Comparison of ENCODE assay signal across 23 cellular contexts in the genomic region with DNA sequence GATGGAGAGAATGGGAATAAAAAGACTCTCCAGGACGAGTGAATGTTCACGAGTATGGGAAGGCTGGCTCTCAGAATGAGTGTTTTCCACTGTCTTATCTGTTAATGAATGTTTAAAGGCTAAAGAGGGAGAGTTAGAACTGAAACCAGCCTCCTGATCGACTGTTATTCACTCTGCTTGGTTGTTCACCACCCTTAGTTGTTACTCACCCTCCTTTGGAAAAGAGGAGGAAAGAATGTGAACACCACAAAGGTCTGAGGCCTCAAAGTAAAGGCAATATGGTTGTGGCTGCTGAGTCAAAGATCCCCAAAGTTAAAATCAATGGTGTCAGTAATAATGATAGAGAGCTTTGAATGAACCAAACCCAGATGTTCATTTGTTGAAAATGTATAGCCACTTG.
"Had no signal": no experiment of that assay in that cellular context is flagged by ENCODE, and none has a peak within 500 bp of the region (broad histone marks: within the 10 kb centered on the region; RNA-seq: fewer than 3 reads in every experiment).

No MANE protein-coding gene starts in this region.

- H3K27ac ChIP-seq: coronary artery, esophagus squamous epithelium, foreskin keratinocyte, parathyroid adenoma, transverse colon, vagina, VCaP had no signal

- H3K4me1 ChIP-seq: esophagus squamous epithelium, foreskin keratinocyte, parathyroid adenoma, transverse colon, vagina had no signal

- H3K9me3 ChIP-seq: esophagus squamous epithelium, transverse colon, vagina had no signal

- H2AFZ ChIP-seq: parathyroid adenoma had no signal

- H3K9me3 Mint-ChIP-seq: stimulated activated naive B cell treated with anti-CD40 and anti-IgM and Interleukin-4, amounts not matched to agents 10 μg/mL and 1 μg/mL and 100 μg/mL, for 72 hours had no signal

- H3K4me1 Mint-ChIP-seq: activated CD8-positive, alpha-beta memory T cell treated with anti-CD3 and anti-CD28 coated beads, Interleukin-2, amount 10 ng/mL, durations not matched to agents 7 days and 5 days; activated naive CD4-positive, alpha-beta T cell treated with anti-CD3 and anti-CD28 coated beads, Interleukin-2, amount 10 ng/mL, durations not matched to agents 7 days and 5 days; naive thymus-derived CD4-positive, alpha-beta T cell; stimulated activated naive B cell treated with anti-CD40 and anti-IgM and Interleukin-4, amounts not matched to agents 10 μg/mL and 1 μg/mL and 100 μg/mL, for 72 hours; T-cell had no signal

- H3K9ac ChIP-seq: parathyroid adenoma had no signal

- H3K27me3 Mint-ChIP-seq: activated CD8-positive, alpha-beta memory T cell treated with anti-CD3 and anti-CD28 coated beads, Interleukin-2, amount 10 ng/mL, durations not matched to agents 7 days and 5 days; activated naive CD4-positive, alpha-beta T cell treated with anti-CD3 and anti-CD28 coated beads, Interleukin-2, amount 10 ng/mL, durations not matched to agents 7 days and 5 days; naive thymus-derived CD4-positive, alpha-beta T cell; stimulated activated naive B cell treated with anti-CD40 and anti-IgM and Interleukin-4, amounts not matched to agents 10 μg/mL and 1 μg/mL and 100 μg/mL, for 72 hours; T-cell had no signal

- ATAC-seq: activated CD8-positive, alpha-beta memory T cell treated with anti-CD3 and anti-CD28 coated beads, Interleukin-2, amount 10 ng/mL, durations not matched to agents 7 days and 5 days; foreskin keratinocyte; left colon; mucosa of descending colon; naive thymus-derived CD4-positive, alpha-beta T cell; stimulated activated naive B cell treated with anti-CD40 and anti-IgM and Interleukin-4, amounts not matched to agents 10 μg/mL and 1 μg/mL and 100 μg/mL, for 72 hours; T-cell had no signal

- H3K79me2 ChIP-seq: parathyroid adenoma had no signal

- H3K36me3 ChIP-seq: esophagus squamous epithelium, transverse colon, vagina had no signal

- H3K36me3 Mint-ChIP-seq: activated CD8-positive, alpha-beta memory T cell treated with anti-CD3 and anti-CD28 coated beads, Interleukin-2, amount 10 ng/mL, durations not matched to agents 7 days and 5 days; activated naive CD4-positive, alpha-beta T cell treated with anti-CD3 and anti-CD28 coated beads, Interleukin-2, amount 10 ng/mL, durations not matched to agents 7 days and 5 days; naive thymus-derived CD4-positive, alpha-beta T cell; stimulated activated naive B cell treated with anti-CD40 and anti-IgM and Interleukin-4, amounts not matched to agents 10 μg/mL and 1 μg/mL and 100 μg/mL, for 72 hours; T-cell had no signal

- H3K4me3 Mint-ChIP-seq: activated CD8-positive, alpha-beta memory T cell treated with anti-CD3 and anti-CD28 coated beads, Interleukin-2, amount 10 ng/mL, durations not matched to agents 7 days and 5 days; activated naive CD4-positive, alpha-beta T cell treated with anti-CD3 and anti-CD28 coated beads, Interleukin-2, amount 10 ng/mL, durations not matched to agents 7 days and 5 days; naive thymus-derived CD4-positive, alpha-beta T cell; stimulated activated naive B cell treated with anti-CD40 and anti-IgM and Interleukin-4, amounts not matched to agents 10 μg/mL and 1 μg/mL and 100 μg/mL, for 72 hours; T-cell had no signal

- H3K4me3 ChIP-seq: coronary artery, esophagus squamous epithelium, mucosa of descending colon, transverse colon, vagina had no signal

- H3K27ac Mint-ChIP-seq: activated CD8-positive, alpha-beta memory T cell treated with anti-CD3 and anti-CD28 coated beads, Interleukin-2, amount 10 ng/mL, durations not matched to agents 7 days and 5 days; activated naive CD4-positive, alpha-beta T cell treated with anti-CD3 and anti-CD28 coated beads, Interleukin-2, amount 10 ng/mL, durations not matched to agents 7 days and 5 days; activated T-helper 2 cell treated with anti-CD3 and anti-CD28 coated beads, Interferon-gamma antibody, Interleukin-2, Interleukin-4, amounts not matched to agents 10 μg/mL and 5 μg/mL and 100 μg/mL, durations not matched to agents 14 hours and 24 hours and 36 hours; naive thymus-derived CD4-positive, alpha-beta T cell; stimulated activated naive B cell treated with anti-CD40 and anti-IgM and Interleukin-4, amounts not matched to agents 10 μg/mL and 1 μg/mL and 100 μg/mL, for 72 hours; T-cell had no signal

- DNase-seq: activated CD4-positive, alpha-beta T cell treated with anti-CD3 and anti-CD28 coated beads for 1 hour; activated CD4-positive, alpha-beta T cell treated with anti-CD3 and anti-CD28 coated beads, Interleukin-2, amount 50 U/mL, for 48 hours; activated CD8-positive, alpha-beta memory T cell treated with anti-CD3 and anti-CD28 coated beads, Interleukin-2, amount 10 ng/mL, durations not matched to agents 7 days and 5 days; activated naive CD4-positive, alpha-beta T cell treated with anti-CD3 and anti-CD28 coated beads, Interleukin-2, amount 10 ng/mL, durations not matched to agents 7 days and 5 days; activated T-cell treated with anti-CD3 and anti-CD28 coated beads, Interleukin-2, amount 50 U/mL, for 1 hour; caudate nucleus; effector CD4-positive, alpha-beta T cell; esophagus squamous epithelium; left colon; mucosa of descending colon; naive thymus-derived CD4-positive, alpha-beta T cell; stimulated activated CD4-positive, alpha-beta T cell treated with anti-CD3 and anti-CD28 coated beads, Interleukin-2, amount 100 ng/mL, for 48 hours; stimulated activated naive B cell treated with anti-CD40 and anti-IgM and Interleukin-4, amounts not matched to agents 10 μg/mL and 1 μg/mL and 100 μg/mL, for 72 hours; substantia nigra; T-cell; T-helper 9 cell; transverse colon had no signal

- H3K27me3 ChIP-seq: esophagus squamous epithelium, foreskin keratinocyte, transverse colon, vagina had no signal
